20 cellular contexts compared by ENCODE assay signal in genomic region chr5:114118511-114118910, GRCh38.
DNase-seq lines count a peak whose midpoint lies in the region; ATAC-seq and TF ChIP-seq lines count a peak whose summit lies in the region.
"Had no signal": no experiment of that assay in that cellular context is flagged by ENCODE, and none has a peak within 500 bp of the region (broad histone marks: within the 10 kb centered on the region; RNA-seq: fewer than 3 reads in every experiment).

No MANE protein-coding gene starts in this region.

- no peaks in the 10 kb centered on the region for H3K36me3 ChIP-seq in uterus
- H3K36me3 ChIP-seq: HAP-1 had no signal

- H3K4me1 ChIP-seq in uterus: no peaks in the 10 kb centered on the region
- H3K4me1 ChIP-seq: HAP-1 had no signal

- no peaks in the 10 kb centered on the region for H3K9me3 ChIP-seq in uterus
- H3K9me3 ChIP-seq: HAP-1 had no signal

- H3K4me1 Mint-ChIP-seq in activated naive CD4-positive, alpha-beta T cell treated with anti-CD3 and anti-CD28 coated beads, Interleukin-2, amount 10 ng/mL, durations not matched to agents 7 days and 5 days: no peaks in the 10 kb centered on the region

- peak; percentile 65 for ATAC-seq in GM18498 (IDR thresholded peaks at IDR 0.05; ENCODE audit: unreplicated experiment)
- peak; percentile 89 for ATAC-seq in GM18861 (IDR thresholded peaks at IDR 0.05; ENCODE audit: unreplicated experiment)
- peak; percentile 49 for ATAC-seq in GM19467 (IDR thresholded peaks at IDR 0.05; ENCODE audit: unreplicated experiment)
- ATAC-seq in HG03196 (IDR thresholded peaks at IDR 0.05; ENCODE audit: unreplicated experiment): peak; percentile 53

- no peak overlapping the region for H3K27ac ChIP-seq in uterus
- H3K27ac ChIP-seq: GM23248, SK-N-MC had no signal

- no peaks in the 10 kb centered on the region for H3K9me3 Mint-ChIP-seq in activated naive CD4-positive, alpha-beta T cell treated with anti-CD3 and anti-CD28 coated beads, Interleukin-2, amount 10 ng/mL, durations not matched to agents 7 days and 5 days

- H3K36me3 Mint-ChIP-seq in activated naive CD4-positive, alpha-beta T cell treated with anti-CD3 and anti-CD28 coated beads, Interleukin-2, amount 10 ng/mL, durations not matched to agents 7 days and 5 days: no peaks in the 10 kb centered on the region

- no peak overlapping the region for H3K27ac Mint-ChIP-seq in activated naive CD4-positive, alpha-beta T cell treated with anti-CD3 and anti-CD28 coated beads, Interleukin-2, amount 10 ng/mL, durations not matched to agents 7 days and 5 days
- H3K27ac Mint-ChIP-seq: CD4-positive, alpha-beta T cell had no signal

- no peak for TF ChIP-seq POLR2A in uterus (IDR thresholded peaks at IDR 0.05)

- intact Hi-C loops in uterus (cut with DNase I; ENCODE audit: low total_unique reads): no loop called here

- no peak for TF ChIP-seq CTCF in uterus (IDR thresholded peaks at IDR 0.05)

- CTCF ChIA-PET in activated naive CD4-positive, alpha-beta T cell treated with anti-CD3 and anti-CD28 coated beads, Interleukin-2, amount 10 ng/mL, durations not matched to agents 7 days and 5 days (lab: Charles Lee): no interaction called here

- H3K4me3 ChIP-seq in uterus: no peak overlapping the region
- H3K4me3 ChIP-seq: GM23248, HAP-1, SK-N-MC had no signal

- no peak overlapping the region for H3K4me3 Mint-ChIP-seq in activated naive CD4-positive, alpha-beta T cell treated with anti-CD3 and anti-CD28 coated beads, Interleukin-2, amount 10 ng/mL, durations not matched to agents 7 days and 5 days
- H3K4me3 Mint-ChIP-seq: CD4-positive, alpha-beta T cell had no signal

- DNase-seq in uterus (no peak), NCI-H524 (lab: John Stamatoyannopoulos, UW) (no peak), NCI-H510A treated with DMSO at 0.1 percent for 48 hours (lab: John Stamatoyannopoulos, UW) (no peak)
- no peak for DNase-seq in activated naive CD4-positive, alpha-beta T cell treated with anti-CD3 and anti-CD28 coated beads, Interleukin-2, amount 10 ng/mL, durations not matched to agents 7 days and 5 days
- DNase-seq: CD4-positive, alpha-beta T cell; GM23248; MM.1S; NCI-H1092; NCI-H146; NCI-H2081; NCI-H2171 treated with DMSO at 0.1 percent for 48 hours; NCI-H446; NCI-H748 treated with DMSO at 0.1 percent for 48 hours; SHP77 had no signal

- H3K27me3 ChIP-seq in uterus: no peaks in the 10 kb centered on the region

- H3K27me3 Mint-ChIP-seq in activated naive CD4-positive, alpha-beta T cell treated with anti-CD3 and anti-CD28 coated beads, Interleukin-2, amount 10 ng/mL, durations not matched to agents 7 days and 5 days: no peaks in the 10 kb centered on the region
- H3K27me3 Mint-ChIP-seq: CD4-positive, alpha-beta T cell had no signal
